Comparison of ENCODE assay signal across 16 cellular contexts in genomic region chr13:44930280-44930679, GRCh38.
"Had no signal": no experiment of that assay in that cellular context is flagged by ENCODE, and none has a peak within 500 bp of the region (broad histone marks: within the 10 kb centered on the region; RNA-seq: fewer than 3 reads in every experiment).

No MANE protein-coding gene starts in this region.

- H3K36me3 ChIP-seq: right atrium auricular region had no signal

- H3K9me3 ChIP-seq: right atrium auricular region had no signal

- DNase-seq: activated CD4-positive, alpha-beta T cell treated with anti-CD3 and anti-CD28 coated beads, Interleukin-2, amount 50 U/mL, for 48 hours; activated CD8-positive, alpha-beta memory T cell treated with anti-CD3 and anti-CD28 coated beads, Interleukin-2, amount 10 ng/mL, durations not matched to agents 7 days and 5 days; activated effector memory CD4-positive, alpha-beta T cell treated with anti-CD3 and anti-CD28 coated beads, Interleukin-2, amount 50 U/mL, for 16 hours; activated naive CD8-positive, alpha-beta T cell treated with anti-CD3 and anti-CD28 coated beads, Interleukin-2, amount 10 ng/mL, durations not matched to agents 7 days and 5 days; activated T-cell treated with anti-CD3 and anti-CD28 coated beads, Interleukin-2, amount 50 U/mL, for 4 hours; anterior cingulate cortex; effector CD4-positive, alpha-beta T cell; hypothalamus; kidney glomerular epithelial cell; naive B cell; stimulated activated CD4-positive, alpha-beta T cell treated with anti-CD3 and anti-CD28 coated beads, Interleukin-1b, Interleukin-23, amount 100 ng/mL, for 48 hours; stimulated activated naive CD4-positive, alpha-beta T cell; substantia nigra had no signal

- H3K4me3 ChIP-seq: right atrium auricular region had no signal

- H3K27ac ChIP-seq: right atrium auricular region had no signal

- FAIRE-seq: bronchial epithelial cell, colon had no signal

- H3K27me3 ChIP-seq: right atrium auricular region had no signal
